26 cellular contexts compared by ENCODE assay signal in the genomic region with DNA sequence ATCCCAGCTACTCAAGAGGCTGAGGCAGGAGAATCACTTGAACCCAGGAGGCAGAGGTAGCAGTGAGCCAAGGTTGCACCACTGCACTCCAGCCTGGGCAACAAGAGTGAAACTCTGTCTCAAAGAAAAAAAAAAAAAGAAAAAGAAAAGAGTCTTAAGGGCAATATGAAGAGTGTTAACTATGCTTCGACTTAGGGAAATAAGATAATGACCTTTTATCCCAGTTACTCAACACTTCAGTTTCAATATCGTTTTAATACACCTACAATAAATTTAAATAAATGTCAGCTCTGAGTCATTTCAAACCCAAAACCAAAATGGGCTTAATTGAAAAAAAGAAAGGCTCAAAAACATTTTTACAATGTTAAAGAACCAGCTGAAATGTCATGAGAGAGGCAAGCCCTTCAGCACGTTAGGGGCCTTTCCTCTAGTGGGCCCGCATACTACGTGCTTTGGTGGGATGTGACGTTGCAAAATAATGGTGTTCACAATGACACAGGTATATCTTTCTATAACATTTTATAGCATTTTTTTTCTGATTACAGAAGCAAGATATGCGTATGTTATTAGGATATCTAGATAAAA. TPM values are rescaled to one million over a fixed set of nuclear protein-coding genes. Genes with fewer than 3 reads are reported as not detected.
DNase-seq lines count a peak whose midpoint lies in the region; ATAC-seq, FAIRE-seq and TF ChIP-seq lines count a peak whose summit lies in the region.
"Had no signal": no experiment of that assay in that cellular context is flagged by ENCODE, and none has a peak within 500 bp of the region (broad histone marks: within the 10 kb centered on the region; RNA-seq: fewer than 3 reads in every experiment).

No MANE protein-coding gene starts in this region.

- CTCF ChIA-PET in activated CD4-positive, alpha-beta T cell treated with anti-CD3 and anti-CD28 coated beads for 36 hours (lab: Charles Lee), result interaction anchor here (0.6 to 1.9 kb wide), 7 partner anchors 11 to 1154 kb away, joined by 3 to 13 read pairs (median 4); a partner anchor contains a TSS

- no peak for FAIRE-seq in urothelium cell line (lab: Jason Lieb, UNC)
- FAIRE-seq: bronchial epithelial cell, H54, pancreas had no signal

- H3K4me1 ChIP-seq in prostate gland (replicated peaks), result peaks cover 11% of the 10 kb centered on the region

- peaks cover 72% of the 10 kb centered on the region for H3K36me3 ChIP-seq in KOPT-K1 (ENCODE audit: insufficient read depth, low read length)
- H3K36me3 ChIP-seq in prostate gland, result peaks cover 2% of the 10 kb centered on the region in 2 donors

- TF ChIP-seq CTCF in prostate gland (IDR thresholded peaks at IDR 0.05), result no peak

- no peak for TF ChIP-seq POLR2A in prostate gland (IDR thresholded peaks at IDR 0.05)

- WGBS in prostate gland, result 87% methylated on average over 7 of the region's 7 CpGs

- H3K27me3 Mint-ChIP-seq in activated CD4-positive, alpha-beta T cell treated with anti-CD3 and anti-CD28 coated beads for 36 hours, result peaks cover 2% of the 10 kb centered on the region
- no peaks in the 10 kb centered on the region for H3K27me3 Mint-ChIP-seq in activated T-helper 2 cell treated with anti-CD3 and anti-CD28 coated beads, Interferon-gamma antibody, Interleukin-2, Interleukin-4, amounts not matched to agents 10 μg/mL and 5 μg/mL and 100 μg/mL, durations not matched to agents 14 hours and 24 hours and 36 hours (ENCODE audit: low read depth)
- H3K27me3 Mint-ChIP-seq in stimulated activated memory B cell treated with anti-CD40 and anti-IgM and Interleukin-4, amounts not matched to agents 10 μg/mL and 1 μg/mL and 100 μg/mL, for 72 hours, result no peaks in the 10 kb centered on the region
- H3K27me3 Mint-ChIP-seq: B cell; naive thymus-derived CD4-positive, alpha-beta T cell had no signal

- peak overlapping the region; percentile 43 for H3K27ac Mint-ChIP-seq in activated CD4-positive, alpha-beta T cell treated with anti-CD3 and anti-CD28 coated beads for 36 hours
- H3K27ac Mint-ChIP-seq in activated T-helper 2 cell treated with anti-CD3 and anti-CD28 coated beads, Interferon-gamma antibody, Interleukin-2, Interleukin-4, amounts not matched to agents 10 μg/mL and 5 μg/mL and 100 μg/mL, durations not matched to agents 14 hours and 24 hours and 36 hours, result peak overlapping the region; percentile 70
- H3K27ac Mint-ChIP-seq in stimulated activated memory B cell treated with anti-CD40 and anti-IgM and Interleukin-4, amounts not matched to agents 10 μg/mL and 1 μg/mL and 100 μg/mL, for 72 hours, result peak overlapping the region; percentile 67
- H3K27ac Mint-ChIP-seq: B cell; dendritic cell treated with granulocyte-macrophage colony-stimulating factor and Interleukin-4, amounts not matched to agents 40 ng/mL and 50 ng/mL, for 4 days had no signal

- peaks cover 76% of the 10 kb centered on the region for H3K36me3 Mint-ChIP-seq in activated CD4-positive, alpha-beta T cell treated with anti-CD3 and anti-CD28 coated beads for 36 hours (ENCODE audit: low read depth)
- H3K36me3 Mint-ChIP-seq in activated T-helper 2 cell treated with anti-CD3 and anti-CD28 coated beads, Interferon-gamma antibody, Interleukin-2, Interleukin-4, amounts not matched to agents 10 μg/mL and 5 μg/mL and 100 μg/mL, durations not matched to agents 14 hours and 24 hours and 36 hours (ENCODE audit: low read depth), result peaks cover 91% of the 10 kb centered on the region
- peaks cover 45% of the 10 kb centered on the region for H3K36me3 Mint-ChIP-seq in stimulated activated memory B cell treated with anti-CD40 and anti-IgM and Interleukin-4, amounts not matched to agents 10 μg/mL and 1 μg/mL and 100 μg/mL, for 72 hours

- peaks cover 64% of the 10 kb centered on the region for H3K4me1 Mint-ChIP-seq in activated CD4-positive, alpha-beta T cell treated with anti-CD3 and anti-CD28 coated beads for 36 hours
- peaks cover 63% of the 10 kb centered on the region for H3K4me1 Mint-ChIP-seq in activated T-helper 2 cell treated with anti-CD3 and anti-CD28 coated beads, Interferon-gamma antibody, Interleukin-2, Interleukin-4, amounts not matched to agents 10 μg/mL and 5 μg/mL and 100 μg/mL, durations not matched to agents 14 hours and 24 hours and 36 hours (ENCODE audit: low read depth)
- peaks cover 26% of the 10 kb centered on the region for H3K4me1 Mint-ChIP-seq in stimulated activated memory B cell treated with anti-CD40 and anti-IgM and Interleukin-4, amounts not matched to agents 10 μg/mL and 1 μg/mL and 100 μg/mL, for 72 hours

- no peak overlapping the region for H3K4me3 Mint-ChIP-seq in activated CD4-positive, alpha-beta T cell treated with anti-CD3 and anti-CD28 coated beads for 36 hours
- peak overlapping the region; percentile 39 for H3K4me3 Mint-ChIP-seq in activated T-helper 2 cell treated with anti-CD3 and anti-CD28 coated beads, Interferon-gamma antibody, Interleukin-2, Interleukin-4, amounts not matched to agents 10 μg/mL and 5 μg/mL and 100 μg/mL, durations not matched to agents 14 hours and 24 hours and 36 hours (ENCODE audit: low read depth)
- no peak overlapping the region for H3K4me3 Mint-ChIP-seq in stimulated activated memory B cell treated with anti-CD40 and anti-IgM and Interleukin-4, amounts not matched to agents 10 μg/mL and 1 μg/mL and 100 μg/mL, for 72 hours
- H3K4me3 Mint-ChIP-seq: B cell; dendritic cell treated with granulocyte-macrophage colony-stimulating factor and Interleukin-4, amounts not matched to agents 40 ng/mL and 50 ng/mL, for 4 days had no signal

- H3K4me3 ChIP-seq in prostate gland, result no peak overlapping the region
- H3K4me3 ChIP-seq: adrenal gland, pancreas, SJSA1 had no signal

- peak; percentile 42 for ATAC-seq in activated CD4-positive, alpha-beta T cell treated with anti-CD3 and anti-CD28 coated beads for 36 hours
- peak; percentile 59 for ATAC-seq in stimulated activated memory B cell treated with anti-CD40 and anti-IgM and Interleukin-4, amounts not matched to agents 10 μg/mL and 1 μg/mL and 100 μg/mL, for 72 hours
- no peak for ATAC-seq in HG03045 (IDR thresholded peaks at IDR 0.05; ENCODE audit: unreplicated experiment)
- ATAC-seq: left lobe of liver; naive thymus-derived CD4-positive, alpha-beta T cell; Panc1; pancreas; sciatic nerve had no signal

- DNase-seq in activated CD4-positive, alpha-beta T cell treated with anti-CD3 and anti-CD28 coated beads for 36 hours, result no peak
- no peak for DNase-seq in activated CD4-positive, alpha-beta T cell treated with anti-CD3 and anti-CD28 coated beads for 4 hours
- no peak for DNase-seq in activated T-helper 2 cell treated with anti-CD3 and anti-CD28 coated beads, Interferon-gamma antibody, Interleukin-2, Interleukin-4, amounts not matched to agents 10 μg/mL and 5 μg/mL and 100 μg/mL, durations not matched to agents 14 hours and 24 hours and 36 hours (ENCODE audit: low spot score)
- DNase-seq in prostate gland (ENCODE audit: low spot score) (no peak), urothelium cell line (ENCODE audit: low spot score) (no peak)
- DNase-seq: 8988T; adrenal gland; EL; naive thymus-derived CD4-positive, alpha-beta T cell; NCI-H1048; NCI-H1930; NCI-H345; pancreas; stimulated activated CD4-positive, alpha-beta T cell treated with anti-CD3 and anti-CD28 coated beads, Interleukin-1b, Interleukin-23, amount 100 ng/mL, for 48 hours had no signal

- H3K9me3 ChIP-seq in KOPT-K1 (ENCODE audit: insufficient read depth, low read length, poor library complexity, severe bottlenecking), result no peaks in the 10 kb centered on the region
- H3K9me3 ChIP-seq in prostate gland, result no peaks in the 10 kb centered on the region
- H3K9me3 ChIP-seq: adrenal gland, pancreas, SJSA1 had no signal

- intact Hi-C loops in activated CD4-positive, alpha-beta T cell treated with anti-CD3 and anti-CD28 coated beads for 36 hours (cut with DNase I, micrococcal nuclease), result loop anchor here in 1 of 2 experiments (2.0 kb wide), 1 partner anchor 14 kb away; a partner anchor contains a TSS
- intact Hi-C loops in activated T-helper 2 cell treated with anti-CD3 and anti-CD28 coated beads, Interferon-gamma antibody, Interleukin-2, Interleukin-4, amounts not matched to agents 10 μg/mL and 5 μg/mL and 100 μg/mL, durations not matched to agents 14 hours and 24 hours and 36 hours (cut with micrococcal nuclease), result loop anchor here (1.0 to 2.0 kb wide), 3 partner anchors 8 to 85 kb away; no protein-coding TSS in a partner anchor
- intact Hi-C loops in prostate gland (cut with DNase I), result no loop called here

- H3K27me3 ChIP-seq in prostate gland (replicated peaks; ENCODE audit: insufficient read depth), result no peaks in the 10 kb centered on the region
- H3K27me3 ChIP-seq: adrenal gland, pancreas, SJSA1 had no signal

- H3K27ac ChIP-seq in KOPT-K1 (ENCODE audit: low read depth, low read length, poor library complexity, severe bottlenecking) (peak overlapping the region; percentile 93), prostate gland (no peak overlapping the region)
- H3K27ac ChIP-seq: pancreas, SJSA1 had no signal

- POLR2A ChIA-PET in activated CD4-positive, alpha-beta T cell treated with anti-CD3 and anti-CD28 coated beads for 36 hours (lab: Charles Lee), result interaction anchor here (0.7 to 2.2 kb wide), 3 partner anchors 12 to 117 kb away, joined by 3 to 6 read pairs (median 4); no protein-coding TSS in a partner anchor

- H3K9me3 Mint-ChIP-seq in activated CD4-positive, alpha-beta T cell treated with anti-CD3 and anti-CD28 coated beads for 36 hours (ENCODE audit: low read depth), result peaks cover 2% of the 10 kb centered on the region
- peaks cover 4% of the 10 kb centered on the region for H3K9me3 Mint-ChIP-seq in activated T-helper 2 cell treated with anti-CD3 and anti-CD28 coated beads, Interferon-gamma antibody, Interleukin-2, Interleukin-4, amounts not matched to agents 10 μg/mL and 5 μg/mL and 100 μg/mL, durations not matched to agents 14 hours and 24 hours and 36 hours
- H3K9me3 Mint-ChIP-seq in stimulated activated memory B cell treated with anti-CD40 and anti-IgM and Interleukin-4, amounts not matched to agents 10 μg/mL and 1 μg/mL and 100 μg/mL, for 72 hours, result no peaks in the 10 kb centered on the region
- H3K9me3 Mint-ChIP-seq: dendritic cell treated with granulocyte-macrophage colony-stimulating factor and Interleukin-4, amounts not matched to agents 40 ng/mL and 50 ng/mL, for 4 days had no signal

RNA-seq across cellular contexts. Expression of a gene that starts 15.3 kb away (rescaled TPM):
- 10 to 100 TPM in 1 of 2 experiments, 1 to 10 TPM in 1; 8.2 to 10.6 TPM for total RNA-seq in activated CD4-positive, alpha-beta T cell treated with anti-CD3 and anti-CD28 coated beads for 36 hours
- 19.6 and 20.2 TPM in 2 replicates for total RNA-seq in activated T-helper 2 cell treated with anti-CD3 and anti-CD28 coated beads, Interferon-gamma antibody, Interleukin-2, Interleukin-4, amounts not matched to agents 10 μg/mL and 5 μg/mL and 100 μg/mL, durations not matched to agents 14 hours and 24 hours and 36 hours
- 10 to 100 TPM; 33.1 to 56.7 TPM for total RNA-seq in prostate gland

RNA-seq across cellular contexts. Expression of a gene that starts 37.1 kb away (rescaled TPM):
- under 1 TPM; 0.42 to 0.85 TPM for total RNA-seq in activated CD4-positive, alpha-beta T cell treated with anti-CD3 and anti-CD28 coated beads for 36 hours
- total RNA-seq in activated T-helper 2 cell treated with anti-CD3 and anti-CD28 coated beads, Interferon-gamma antibody, Interleukin-2, Interleukin-4, amounts not matched to agents 10 μg/mL and 5 μg/mL and 100 μg/mL, durations not matched to agents 14 hours and 24 hours and 36 hours, result 9.3 and 10.7 TPM in 2 replicates
- total RNA-seq in prostate gland, result 1 to 10 TPM in 1 of 2 donors, under 1 TPM in 1; 0.96 to 1.2 TPM
- total RNA-seq: B cell, bronchial epithelial cell, left lobe of liver, LHCN-M2, SJSA1 had no signal

RNA-seq across cellular contexts. Expression of a gene that starts 47.0 kb away (rescaled TPM):
- not detected for total RNA-seq in activated CD4-positive, alpha-beta T cell treated with anti-CD3 and anti-CD28 coated beads for 36 hours
- total RNA-seq in activated T-helper 2 cell treated with anti-CD3 and anti-CD28 coated beads, Interferon-gamma antibody, Interleukin-2, Interleukin-4, amounts not matched to agents 10 μg/mL and 5 μg/mL and 100 μg/mL, durations not matched to agents 14 hours and 24 hours and 36 hours, result 0.05 and 0.07 TPM in 2 replicates
- total RNA-seq in prostate gland, result not detected
- total RNA-seq: B cell, left lobe of liver, SJSA1 had no signal
